Comparison of ENCODE assay signal across 9 cellular contexts in the genomic region with DNA sequence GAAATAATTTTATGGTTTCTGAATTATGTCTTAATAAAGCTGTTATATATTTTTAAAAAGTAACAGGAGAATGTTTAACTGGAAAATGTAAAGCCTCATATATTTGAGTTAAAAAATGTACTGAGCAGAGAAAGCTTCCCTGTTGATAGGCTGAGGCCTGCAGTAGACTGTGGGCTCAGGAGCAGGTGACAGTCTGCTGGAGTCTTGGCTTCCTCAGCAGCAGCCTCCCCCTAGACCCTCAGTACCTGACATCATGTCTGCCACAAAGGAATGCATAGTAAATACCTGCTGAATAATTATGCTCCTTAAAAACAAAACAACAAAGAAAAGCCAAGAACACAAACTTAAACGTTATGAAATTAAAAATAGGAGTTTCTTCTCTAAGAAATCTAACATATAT.
"Had no signal": no experiment of that assay in that cellular context is flagged by ENCODE, and none has a peak within 500 bp of the region (broad histone marks: within the 10 kb centered on the region; RNA-seq: fewer than 3 reads in every experiment).

No MANE protein-coding gene starts in this region.

- DNase-seq: GOT3, H7, HFFc6, IMR-90, KG1 had no signal

- ATAC-seq: HCT116, K562 had no signal

- H3K27ac Mint-ChIP-seq: HFFc6 had no signal

- H3K9me3 ChIP-seq: HAP-1 had no signal

- H3K4me3 Mint-ChIP-seq: HFFc6 had no signal

- H3K4me1 ChIP-seq: HAP-1 had no signal

- FAIRE-seq: HTR-8/SVneo, K562 had no signal

- H3K36me3 ChIP-seq: HAP-1 had no signal

- H3K4me3 ChIP-seq: HAP-1, K562 had no signal
